1 cellular context compared by ENCODE assay signal in the genomic region with DNA sequence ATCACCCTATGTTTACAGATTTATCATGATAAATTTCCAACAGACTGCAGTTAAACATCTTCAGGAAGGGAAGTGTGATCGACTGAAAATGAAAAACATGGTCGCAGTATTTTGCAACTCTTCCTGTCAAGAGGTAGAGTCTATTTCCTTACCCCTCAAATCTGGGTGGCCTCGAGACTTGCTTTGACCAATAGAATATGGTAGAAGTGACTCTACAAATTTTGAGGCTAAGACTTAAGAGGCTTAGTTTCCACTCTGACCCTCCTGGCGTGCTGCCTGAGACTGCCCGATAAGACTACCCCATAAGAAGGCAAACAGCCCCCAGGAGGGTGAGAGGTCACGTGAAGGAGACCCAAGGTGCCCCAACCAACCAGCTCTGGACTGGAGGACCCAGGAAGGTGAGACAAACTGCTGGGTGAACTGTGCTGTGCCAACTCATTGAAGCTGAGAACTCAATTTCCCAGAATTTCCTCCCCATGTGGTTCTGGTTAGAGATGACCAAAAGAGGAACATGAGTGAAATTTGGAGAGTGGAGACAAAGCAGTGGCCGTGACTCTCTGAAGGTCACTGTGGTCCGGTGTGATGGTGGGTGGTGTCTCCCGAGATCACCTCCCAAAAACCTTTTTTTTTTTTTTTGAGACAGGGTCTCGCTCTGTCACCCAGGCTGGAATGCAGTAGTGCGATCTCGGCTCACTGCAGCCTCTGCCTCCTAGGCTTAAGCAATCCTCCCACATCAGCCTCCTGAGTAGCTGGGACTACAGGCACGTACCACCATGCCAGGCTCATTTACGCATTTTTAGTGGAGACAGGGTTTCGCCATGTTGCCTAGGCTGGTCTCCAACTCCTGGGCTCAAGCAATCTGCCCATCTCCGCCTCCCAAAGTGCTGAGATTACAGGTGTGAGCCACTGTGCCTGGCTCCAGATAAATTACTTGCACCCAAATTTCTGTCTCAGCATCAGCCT.
TF ChIP-seq lines count a peak whose summit lies in the region.

No MANE protein-coding gene starts in this region.

TF ChIP-seq in GM23338, 12 proteins besides CTCF, POLR2A, EP300 and RAD21:
- TF ChIP-seq, protein P1, sequence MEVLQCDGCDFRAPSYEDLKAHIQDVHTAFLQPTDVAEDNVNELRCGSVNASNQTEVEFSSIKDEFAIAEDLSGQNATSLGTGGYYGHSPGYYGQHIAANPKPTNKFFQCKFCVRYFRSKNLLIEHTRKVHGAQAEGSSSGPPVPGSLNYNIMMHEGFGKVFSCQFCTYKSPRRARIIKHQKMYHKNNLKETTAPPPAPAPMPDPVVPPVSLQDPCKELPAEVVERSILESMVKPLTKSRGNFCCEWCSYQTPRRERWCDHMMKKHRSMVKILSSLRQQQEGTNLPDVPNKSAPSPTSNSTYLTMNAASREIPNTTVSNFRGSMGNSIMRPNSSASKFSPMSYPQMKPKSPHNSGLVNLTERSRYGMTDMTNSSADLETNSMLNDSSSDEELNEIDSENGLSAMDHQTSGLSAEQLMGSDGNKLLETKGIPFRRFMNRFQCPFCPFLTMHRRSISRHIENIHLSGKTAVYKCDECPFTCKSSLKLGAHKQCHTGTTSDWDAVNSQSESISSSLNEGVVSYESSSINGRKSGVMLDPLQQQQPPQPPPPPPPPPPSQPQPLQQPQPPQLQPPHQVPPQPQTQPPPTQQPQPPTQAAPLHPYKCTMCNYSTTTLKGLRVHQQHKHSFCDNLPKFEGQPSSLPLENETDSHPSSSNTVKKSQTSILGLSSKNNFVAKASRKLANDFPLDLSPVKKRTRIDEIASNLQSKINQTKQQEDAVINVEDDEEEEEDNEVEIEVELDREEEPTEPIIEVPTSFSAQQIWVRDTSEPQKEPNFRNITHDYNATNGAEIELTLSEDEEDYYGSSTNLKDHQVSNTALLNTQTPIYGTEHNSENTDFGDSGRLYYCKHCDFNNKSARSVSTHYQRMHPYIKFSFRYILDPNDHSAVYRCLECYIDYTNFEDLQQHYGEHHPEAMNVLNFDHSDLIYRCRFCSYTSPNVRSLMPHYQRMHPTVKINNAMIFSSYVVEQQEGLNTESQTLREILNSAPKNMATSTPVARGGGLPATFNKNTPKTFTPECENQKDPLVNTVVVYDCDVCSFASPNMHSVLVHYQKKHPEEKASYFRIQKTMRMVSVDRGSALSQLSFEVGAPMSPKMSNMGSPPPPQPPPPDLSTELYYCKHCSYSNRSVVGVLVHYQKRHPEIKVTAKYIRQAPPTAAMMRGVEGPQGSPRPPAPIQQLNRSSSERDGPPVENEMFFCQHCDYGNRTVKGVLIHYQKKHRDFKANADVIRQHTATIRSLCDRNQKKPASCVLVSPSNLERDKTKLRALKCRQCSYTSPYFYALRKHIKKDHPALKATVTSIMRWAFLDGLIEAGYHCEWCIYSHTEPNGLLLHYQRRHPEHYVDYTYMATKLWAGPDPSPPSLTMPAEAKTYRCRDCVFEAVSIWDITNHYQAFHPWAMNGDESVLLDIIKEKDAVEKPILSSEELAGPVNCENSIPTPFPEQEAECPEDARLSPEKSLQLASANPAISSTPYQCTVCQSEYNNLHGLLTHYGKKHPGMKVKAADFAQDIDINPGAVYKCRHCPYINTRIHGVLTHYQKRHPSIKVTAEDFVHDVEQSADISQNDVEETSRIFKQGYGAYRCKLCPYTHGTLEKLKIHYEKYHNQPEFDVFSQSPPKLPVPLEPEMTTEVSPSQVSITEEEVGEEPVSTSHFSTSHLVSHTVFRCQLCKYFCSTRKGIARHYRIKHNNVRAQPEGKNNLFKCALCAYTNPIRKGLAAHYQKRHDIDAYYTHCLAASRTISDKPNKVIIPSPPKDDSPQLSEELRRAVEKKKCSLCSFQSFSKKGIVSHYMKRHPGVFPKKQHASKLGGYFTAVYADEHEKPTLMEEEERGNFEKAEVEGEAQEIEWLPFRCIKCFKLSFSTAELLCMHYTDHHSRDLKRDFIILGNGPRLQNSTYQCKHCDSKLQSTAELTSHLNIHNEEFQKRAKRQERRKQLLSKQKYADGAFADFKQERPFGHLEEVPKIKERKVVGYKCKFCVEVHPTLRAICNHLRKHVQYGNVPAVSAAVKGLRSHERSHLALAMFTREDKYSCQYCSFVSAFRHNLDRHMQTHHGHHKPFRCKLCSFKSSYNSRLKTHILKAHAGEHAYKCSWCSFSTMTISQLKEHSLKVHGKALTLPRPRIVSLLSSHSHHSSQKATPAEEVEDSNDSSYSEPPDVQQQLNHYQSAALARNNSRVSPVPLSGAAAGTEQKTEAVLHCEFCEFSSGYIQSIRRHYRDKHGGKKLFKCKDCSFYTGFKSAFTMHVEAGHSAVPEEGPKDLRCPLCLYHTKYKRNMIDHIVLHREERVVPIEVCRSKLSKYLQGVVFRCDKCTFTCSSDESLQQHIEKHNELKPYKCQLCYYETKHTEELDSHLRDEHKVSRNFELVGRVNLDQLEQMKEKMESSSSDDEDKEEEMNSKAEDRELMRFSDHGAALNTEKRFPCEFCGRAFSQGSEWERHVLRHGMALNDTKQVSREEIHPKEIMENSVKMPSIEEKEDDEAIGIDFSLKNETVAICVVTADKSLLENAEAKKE (CRISPR knock-in tag; IDR thresholded peaks at IDR 0.05), result no peak
- TF ChIP-seq STAT1 (IDR thresholded peaks at IDR 0.05; ENCODE audit: unreplicated experiment), result no peak
- TF ChIP-seq, protein P2, sequence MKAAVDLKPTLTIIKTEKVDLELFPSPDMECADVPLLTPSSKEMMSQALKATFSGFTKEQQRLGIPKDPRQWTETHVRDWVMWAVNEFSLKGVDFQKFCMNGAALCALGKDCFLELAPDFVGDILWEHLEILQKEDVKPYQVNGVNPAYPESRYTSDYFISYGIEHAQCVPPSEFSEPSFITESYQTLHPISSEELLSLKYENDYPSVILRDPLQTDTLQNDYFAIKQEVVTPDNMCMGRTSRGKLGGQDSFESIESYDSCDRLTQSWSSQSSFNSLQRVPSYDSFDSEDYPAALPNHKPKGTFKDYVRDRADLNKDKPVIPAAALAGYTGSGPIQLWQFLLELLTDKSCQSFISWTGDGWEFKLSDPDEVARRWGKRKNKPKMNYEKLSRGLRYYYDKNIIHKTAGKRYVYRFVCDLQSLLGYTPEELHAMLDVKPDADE (IDR thresholded peaks at IDR 0.05), result no peak
- TF ChIP-seq CREB1 (CRISPR knock-in tag; IDR thresholded peaks at IDR 0.05; ENCODE audit: low read depth), result no peak
- no peak for TF ChIP-seq POLR2AphosphoS5 (IDR thresholded peaks at IDR 0.05; ENCODE audit: low read depth)
- no peak for TF ChIP-seq NANOG (IDR thresholded peaks at IDR 0.05; ENCODE audit: borderline replicate concordance)
- TF ChIP-seq ZNF331 (CRISPR knock-in tag; IDR thresholded peaks at IDR 0.05; ENCODE audit: low read depth), result no peak
- no peak for TF ChIP-seq EZH2phosphoT487 (IDR thresholded peaks at IDR 0.05; ENCODE audit: unreplicated experiment)
- no peak for TF ChIP-seq EZH2 (IDR thresholded peaks at IDR 0.05; ENCODE audit: low read depth, unreplicated experiment)
